ENCODE assay signal across 23 cellular contexts in the genomic region with DNA sequence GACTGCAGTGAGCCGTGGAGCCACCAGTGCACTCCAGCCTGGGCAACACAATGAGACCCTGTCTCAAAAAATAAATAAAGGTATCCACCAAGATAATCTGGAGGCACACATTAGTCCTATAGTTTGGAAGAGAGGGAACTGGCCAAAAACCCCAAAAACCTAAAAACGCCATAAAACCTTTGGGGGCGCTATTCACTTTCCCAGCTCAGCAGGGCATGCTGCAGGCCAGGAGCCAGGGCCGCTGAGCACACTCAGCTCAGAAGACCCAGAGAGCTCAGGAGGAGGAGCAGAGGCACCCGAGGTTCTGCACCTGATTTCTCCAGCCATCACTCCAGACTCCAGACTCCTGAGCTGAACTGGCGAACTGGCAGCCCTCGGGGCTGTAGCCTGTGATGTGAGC.
A peak's percentile ranks its signal among the peaks of the same experiment; 100 is the strongest.
DNase-seq lines count a peak whose midpoint lies in the region; ATAC-seq, FAIRE-seq and TF ChIP-seq lines count a peak whose summit lies in the region.
"Had no signal": no experiment of that assay in that cellular context is flagged by ENCODE, and none has a peak within 500 bp of the region (broad histone marks: within the 10 kb centered on the region; RNA-seq: fewer than 3 reads in every experiment).

No MANE protein-coding gene starts in this region.

- FAIRE-seq in H1 (lab: Jason Lieb, UNC): no peak
- FAIRE-seq: A549, GM12878 had no signal

- ATAC-seq in GM23338 (peak; percentile 84), HG02970 (IDR thresholded peaks at IDR 0.05; ENCODE audit: low FRiP score, unreplicated experiment) (no peak)
- ATAC-seq: GM12878, T-cell had no signal

- H2BK15ac ChIP-seq in H1 (ENCODE audit: low read length) (no peak overlapping the region), neuronal stem cell (ENCODE audit: low read length) (no peak overlapping the region)

- H3K9ac ChIP-seq in H1 (replicated peaks in 1 of 4; ENCODE audit: extremely low read depth in 1 of 4, low read depth in 3 of 4, low read length in 3 of 4) (no peak overlapping the region), neuronal stem cell (ENCODE audit: low read depth, low read length, poor library complexity) (no peak overlapping the region)

- H3K27me3 ChIP-seq in GM23338 (ENCODE audit: insufficient read depth): no peaks in the 10 kb centered on the region
- H3K27me3 ChIP-seq in H1 (replicated peaks in 1 of 4; ENCODE audit: control insufficient read depth in 3 of 4, extremely low read depth in 1 of 4, insufficient read depth in 3 of 4, low read length in 3 of 4): no peaks in the 10 kb centered on the region
- no peaks in the 10 kb centered on the region for H3K27me3 ChIP-seq in neuronal stem cell (ENCODE audit: control insufficient read depth in 3 of 3, insufficient read depth in 3 of 3, low read depth in 1 of 3, low read length in 3 of 3)

- H3K27me3 Mint-ChIP-seq in GM23338 (ENCODE audit: insufficient read depth, low read depth, poor library complexity): peaks cover 3% of the 10 kb centered on the region

- H2AFZ ChIP-seq in GM23338: no peak overlapping the region
- H2AFZ ChIP-seq in OCI-LY7 (ENCODE audit: low read length): no peak overlapping the region
- H2AFZ ChIP-seq in H1 (ENCODE audit: low read length): no peak overlapping the region
- no peak overlapping the region for H2AFZ ChIP-seq in neuronal stem cell (ENCODE audit: low read length)
- H2AFZ ChIP-seq: PC-9 had no signal

- H3K23me2 ChIP-seq in H1 (ENCODE audit: low read depth, low read length): no peaks in the 10 kb centered on the region

- H2BK12ac ChIP-seq in H1 (ENCODE audit: low read depth, low read length) (no peak overlapping the region), neuronal stem cell (ENCODE audit: low read length) (no peak overlapping the region)

- DNase-seq in GM23338 (ENCODE audit: low spot score): peak; percentile 71
- no peak for DNase-seq in OCI-LY7 (ENCODE audit: low spot score)
- DNase-seq in H1 (ENCODE audit: low read depth in 1 of 2, low spot score in 2 of 2): no peak
- DNase-seq in neuronal stem cell (ENCODE audit: low spot score): no peak
- DNase-seq in NCI-H748 (lab: John Stamatoyannopoulos, UW; ENCODE audit: unreplicated experiment): no peak
- DNase-seq in GM10266 (ENCODE audit: extremely low spot score): no peak
- DNase-seq: HCEC 1CT, Karpas-422, MV-4-11, NCI-H1105 treated with DMSO at 0.1 percent for 48 hours, NCI-H2029 treated with DMSO at 0.1 percent for 48 hours, NCI-H345, NCI-H524, NCI-H82, PC-9, RPMI8226, SHP77, T-cell had no signal

- 85% methylated on average over 7 of the region's 7 CpGs; no CpG with 5 or more reads in 1 of the 2 experiments for WGBS in H1 (ENCODE audit: extremely low coverage in 1 of 2, insufficient coverage in 1 of 2, insufficient read length in 1 of 2, insufficient replicate concordance in 2 of 2, low coverage in 1 of 2, low lambda C conversion rate in 2 of 2, missing lambda C conversion rate in 1 of 2), 2 experiments
- no CpG with 5 or more reads among the region's 7 CpGs for whole genome bisulfite sequencing in neuronal stem cell (ENCODE audit: extremely low coverage in 2 of 2, insufficient read length in 2 of 2, insufficient replicate concordance in 1 of 2), 2 donors

- H3F3A ChIP-seq in GM23338 (replicated peaks; ENCODE audit: low read depth): no peaks in the 10 kb centered on the region

- TF ChIP-seq EP300 in H1 (IDR thresholded peaks at IDR 0.05; ENCODE audit: borderline replicate concordance in 1 of 2, low read depth in 2 of 2, low read length in 2 of 2): no peak

- CTCF ChIA-PET in OCI-LY7 (lab: Charles Lee; ENCODE audit: unreplicated experiment) (no interaction called here), H1 (lab: Charles Lee; ENCODE audit: partially characterized antibody) (interaction anchor here (0.6 to 4.8 kb wide), 49 partner anchors 9 to 1686 kb away, joined by 3 to 37 read pairs (median 4); no protein-coding TSS in a partner anchor)

- H3K56ac ChIP-seq in H1 (replicated peaks; ENCODE audit: insufficient read length, low read depth, low read length): no peak overlapping the region

- H3K23ac ChIP-seq in H1 (ENCODE audit: insufficient read length): no peak overlapping the region
- H3K23ac ChIP-seq in neuronal stem cell (ENCODE audit: low read depth, low read length, poor library complexity): no peak overlapping the region

- H3K18ac ChIP-seq in H1 (ENCODE audit: extremely low read depth, low read length) (no peak overlapping the region), neuronal stem cell (ENCODE audit: low read length) (no peak overlapping the region)

- no peak overlapping the region for H3K27ac Mint-ChIP-seq in GM23338
- H3K27ac Mint-ChIP-seq: B cell, IgD-negative memory B cell, T-cell had no signal

- H3K36me3 ChIP-seq in GM23338 (ENCODE audit: insufficient read depth) (no peaks in the 10 kb centered on the region), OCI-LY7 (ENCODE audit: insufficient read depth, low read length) (no peaks in the 10 kb centered on the region), H1 (ENCODE audit: control insufficient read depth in 2 of 4, insufficient read depth in 4 of 4, low read length in 3 of 4) (peaks cover 0 to 3% (median 0%) of the 10 kb centered on the region in 4 experiments; a peak in 1 of 8 replicates), neuronal stem cell (replicated peaks in 1 of 2; ENCODE audit: control insufficient read depth in 2 of 2, insufficient read depth in 2 of 2, low read length in 2 of 2) (peaks cover 0 to 35% of the 10 kb centered on the region in 2 donors)

- intact Hi-C loops in OCI-LY7 (cut with micrococcal nuclease; ENCODE audit: unreplicated experiment): no loop called here

- no peak overlapping the region for H3K4me3 Mint-ChIP-seq in GM23338
- H3K4me3 Mint-ChIP-seq: B cell, IgD-negative memory B cell, T-cell had no signal

- H3K4me3 ChIP-seq in GM23338: no peak overlapping the region
- no peak overlapping the region for H3K4me3 ChIP-seq in OCI-LY7 (ENCODE audit: low read depth, low read length, poor library complexity, severe bottlenecking)
- H3K4me3 ChIP-seq in H1 (ENCODE audit: extremely low read depth in 1 of 4, insufficient read depth in 2 of 4, low read depth in 3 of 4, low read length in 4 of 4): no peak overlapping the region
- H3K4me3 ChIP-seq in neuronal stem cell (ENCODE audit: low read length in 2 of 2): no peak overlapping the region
- H3K4me3 ChIP-seq: A549, GM12878, PC-9 had no signal

- no TSS peak for BruUV-seq in OCI-LY7 (replicated peaks; lab: Mats Ljungman, UMichigan)

- POLR2A ChIA-PET in OCI-LY7 (lab: Charles Lee): interaction anchor here (0.5 kb wide), 2 partner anchors 27 to 490 kb away, joined by 3 read pairs; no protein-coding TSS in a partner anchor
- POLR2A ChIA-PET in H1 (lab: Charles Lee; ENCODE audit: partially characterized antibody): no interaction called here

- H3K4ac ChIP-seq in H1 (replicated peaks; ENCODE audit: insufficient read length, low read depth, low read length) (no peak overlapping the region), neuronal stem cell (ENCODE audit: low read length) (no peak overlapping the region)

- H3K36me3 Mint-ChIP-seq in GM23338 (ENCODE audit: low read depth): peaks cover 6% of the 10 kb centered on the region; the same call in 2 of the 3 replicates
- H3K36me3 Mint-ChIP-seq: IgD-negative memory B cell, T-cell had no signal

- H3K9me2 ChIP-seq in GM23338 (ENCODE audit: insufficient read depth): no peaks in the 10 kb centered on the region
- H3K9me2 ChIP-seq in OCI-LY7 (ENCODE audit: insufficient read depth, low read length): no peaks in the 10 kb centered on the region

- no peaks in the 10 kb centered on the region for H3K4me1 Mint-ChIP-seq in GM23338
- H3K4me1 Mint-ChIP-seq: B cell, IgD-negative memory B cell, T-cell had no signal

- peak; percentile 61 to 71 for TF ChIP-seq CTCF in GM23338 (conservative IDR thresholded peaks at IDR 0.05; ENCODE audit: low read depth in 2 of 2)
- 0 out of 2 replicates have a peak, but pooled peaks have one; percentile 12 for TF ChIP-seq CTCF in OCI-LY7 (conservative IDR thresholded peaks at IDR 0.05; ENCODE audit: low read length)
- TF ChIP-seq CTCF in H1 (IDR thresholded peaks at IDR 0.05; ENCODE audit: control extremely low read depth in 1 of 3, insufficient read depth in 1 of 3, low read depth in 1 of 3, low read length in 3 of 3): peak; percentile 24 to 57 (median 52)
- no peak for TF ChIP-seq CTCF in GM10266 (IDR thresholded peaks at IDR 0.05; ENCODE audit: control insufficient read depth, insufficient read depth, low read depth, missing control alignments)

- H4K8ac ChIP-seq in H1 (ENCODE audit: extremely low read depth, insufficient read depth, low read length) (no peak overlapping the region), neuronal stem cell (ENCODE audit: low read depth, low read length) (no peak overlapping the region)

- no peaks in the 10 kb centered on the region for H4K20me1 ChIP-seq in GM23338 (replicated peaks; ENCODE audit: insufficient read depth)
- H4K20me1 ChIP-seq in OCI-LY7 (ENCODE audit: insufficient read depth, low read length): no peaks in the 10 kb centered on the region
- no peaks in the 10 kb centered on the region for H4K20me1 ChIP-seq in H1 (replicated peaks in 1 of 2; ENCODE audit: control insufficient read depth in 1 of 2, insufficient read depth in 2 of 2, low read length in 2 of 2)

- H3K14ac ChIP-seq in H1 (ENCODE audit: insufficient read length): no peak overlapping the region
- H3K14ac ChIP-seq in neuronal stem cell (ENCODE audit: low read length): no peak overlapping the region

- H2BK120ac ChIP-seq in H1 (replicated peaks; ENCODE audit: low read depth, low read length): no peak overlapping the region
- H2BK120ac ChIP-seq in neuronal stem cell (ENCODE audit: low read depth, low read length): no peak overlapping the region

- no peaks in the 10 kb centered on the region for H3K79me2 ChIP-seq in GM23338 (replicated peaks; ENCODE audit: insufficient read depth)
- H3K79me2 ChIP-seq in OCI-LY7 (ENCODE audit: insufficient read depth, low read depth, low read length): no peaks in the 10 kb centered on the region
- no peaks in the 10 kb centered on the region for H3K79me2 ChIP-seq in H1 (ENCODE audit: control insufficient read depth in 1 of 2, insufficient read depth in 2 of 2, low read length in 2 of 2)

- no peaks in the 10 kb centered on the region for H3K9me3 ChIP-seq in OCI-LY7 (ENCODE audit: low read length)
- H3K9me3 ChIP-seq in H1 (ENCODE audit: insufficient read depth in 2 of 2, low read depth in 1 of 2, low read length in 1 of 2): no peaks in the 10 kb centered on the region
- H3K9me3 ChIP-seq in neuronal stem cell (replicated peaks in 1 of 2; ENCODE audit: control insufficient read depth in 2 of 2, insufficient read depth in 1 of 2, low read depth in 1 of 2, low read length in 2 of 2): no peaks in the 10 kb centered on the region
- H3K9me3 ChIP-seq: A549 had no signal

- H3K4me1 ChIP-seq in GM23338 (ENCODE audit: insufficient read depth) (no peaks in the 10 kb centered on the region), OCI-LY7 (ENCODE audit: insufficient read depth, low read length, poor library complexity, severe bottlenecking) (no peaks in the 10 kb centered on the region), H1 (replicated peaks in 1 of 4; ENCODE audit: control insufficient read depth in 3 of 4, insufficient read depth in 4 of 4, low read length in 3 of 4) (no peaks in the 10 kb centered on the region), neuronal stem cell (ENCODE audit: control insufficient read depth in 2 of 2, insufficient read depth in 1 of 2, low read depth in 1 of 2, low read length in 2 of 2) (no peaks in the 10 kb centered on the region)

- no peak overlapping the region for H2BK20ac ChIP-seq in H1 (ENCODE audit: low read length)

- H4K91ac ChIP-seq in H1 (replicated peaks; ENCODE audit: insufficient read length, low read length): no peak overlapping the region
- H4K91ac ChIP-seq in neuronal stem cell (ENCODE audit: low read depth, low read length, poor library complexity): no peak overlapping the region

- H3K9me3 Mint-ChIP-seq in GM23338: no peaks in the 10 kb centered on the region
- H3K9me3 Mint-ChIP-seq: IgD-negative memory B cell, T-cell had no signal

- H3K79me1 ChIP-seq in H1 (ENCODE audit: low read depth, low read length) (no peaks in the 10 kb centered on the region), neuronal stem cell (ENCODE audit: low read depth, low read length) (no peaks in the 10 kb centered on the region)

- H3K27ac ChIP-seq in GM23338 (ENCODE audit: low read depth) (no peak overlapping the region), OCI-LY7 (ENCODE audit: low read depth, low read length, poor library complexity, severe bottlenecking) (no peak overlapping the region), H1 (ENCODE audit: low read depth, low read length) (no peak overlapping the region), neuronal stem cell (replicated peaks; ENCODE audit: low read length) (no peak overlapping the region)
- H3K27ac ChIP-seq: PC-9 had no signal

- TF ChIP-seq RAD21 in H1 (IDR thresholded peaks at IDR 0.05 in 1 of 2, conservative IDR thresholded peaks at IDR 0.05 in 1 of 2; ENCODE audit: low read depth in 2 of 2, low read length in 2 of 2): peak; percentile 34 to 55

- H4K5ac ChIP-seq in H1 (ENCODE audit: insufficient read length, low read depth, low read length): no peak overlapping the region

- H2BK5ac ChIP-seq in H1 (ENCODE audit: low read depth, low read length) (no peak overlapping the region), neuronal stem cell (ENCODE audit: low read length) (no peak overlapping the region)

- TF ChIP-seq POLR2A in H1 (IDR thresholded peaks at IDR 0.05; ENCODE audit: control extremely low read depth in 1 of 2, low read depth in 2 of 2, low read length in 2 of 2): no peak

- no peak overlapping the region for H2AK5ac ChIP-seq in H1 (ENCODE audit: low read depth, low read length)
- peak overlapping the region; percentile 2 for H2AK5ac ChIP-seq in neuronal stem cell (ENCODE audit: low read depth, low read length)

- H3K4me2 ChIP-seq in GM23338 (no peak overlapping the region), OCI-LY7 (ENCODE audit: low read length) (no peak overlapping the region), H1 (ENCODE audit: insufficient read depth in 1 of 2, low read depth in 2 of 2, low read length in 2 of 2) (no peak overlapping the region; a peak in 1 of 4 replicates), neuronal stem cell (ENCODE audit: insufficient read depth, low read length, poor library complexity, severe bottlenecking) (no peak overlapping the region)
- H3K4me2 ChIP-seq: A549, PC-9 had no signal
